ENCODE assay signal across 21 cellular contexts in the genomic region with DNA sequence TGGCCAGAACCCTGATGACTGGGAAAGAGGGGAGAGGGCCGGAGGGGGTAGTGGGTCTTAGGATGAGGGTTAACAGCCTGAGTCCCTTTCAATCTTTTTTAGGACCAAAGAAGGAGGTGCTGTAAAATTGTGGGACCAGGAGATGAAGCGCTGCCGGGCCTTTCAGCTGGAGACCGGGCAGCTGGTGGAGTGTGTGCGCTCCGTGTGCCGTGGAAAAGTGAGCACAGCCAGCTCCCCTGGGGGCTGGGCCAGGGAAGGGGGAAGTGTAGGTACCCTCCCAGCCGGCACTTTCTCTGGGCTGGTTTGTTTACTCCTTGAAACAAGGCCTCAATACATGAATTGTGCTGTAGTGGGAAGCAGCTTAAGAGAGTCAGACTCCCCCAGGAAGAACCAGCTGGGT.
"Had no signal": no experiment of that assay in that cellular context is flagged by ENCODE, and none has a peak within 500 bp of the region (broad histone marks: within the 10 kb centered on the region; RNA-seq: fewer than 3 reads in every experiment).

No MANE protein-coding gene starts in this region.

- ATAC-seq: gastroesophageal sphincter; left lobe of liver; naive thymus-derived CD4-positive, alpha-beta T cell; psoas muscle; right lobe of liver; stimulated activated memory B cell treated with anti-CD40 and anti-IgM and Interleukin-4, amounts not matched to agents 10 μg/mL and 1 μg/mL and 100 μg/mL, for 72 hours had no signal

- H3K9me3 Mint-ChIP-seq: nephron progenitor cell; stimulated activated memory B cell treated with anti-CD40 and anti-IgM and Interleukin-4, amounts not matched to agents 10 μg/mL and 1 μg/mL and 100 μg/mL, for 72 hours; stimulated activated naive CD8-positive, alpha-beta T cell treated with anti-CD3 and anti-CD28 coated beads, Interleukin-15, Interleukin-2, amounts not matched to agents 100 ng/mL and 50 ng/mL, for 24 hours had no signal

- DNase-seq: dermis blood vessel endothelial cell; esophagus squamous epithelium; foreskin fibroblast; glutamatergic neuron; islet precursor cell; mammary epithelial cell; naive thymus-derived CD4-positive, alpha-beta T cell; nephron progenitor cell; psoas muscle; retina; right lobe of liver; stimulated activated CD4-positive, alpha-beta T cell treated with anti-CD3 and anti-CD28 coated beads, Interleukin-15, amount 100 ng/mL, for 24 hours; stimulated activated CD4-positive, alpha-beta T cell treated with anti-CD3 and anti-CD28 coated beads, Interleukin-1b, Interleukin-23, amount 100 ng/mL, for 48 hours; stimulated activated CD4-positive, alpha-beta T cell treated with anti-CD3 and anti-CD28 coated beads, Interleukin-4, amount 100 ng/mL, for 24 hours; trophoblast cell had no signal

- H3K36me3 ChIP-seq: esophagus squamous epithelium, gastroesophageal sphincter, right lobe of liver, thoracic aorta had no signal

- H3K4me1 ChIP-seq: parathyroid adenoma, right lobe of liver had no signal

- H3K27me3 ChIP-seq: esophagus squamous epithelium, gastroesophageal sphincter, right lobe of liver had no signal

- H3K4me3 ChIP-seq: esophagus squamous epithelium, gastroesophageal sphincter, psoas muscle, right lobe of liver, thoracic aorta had no signal

- H3K9me3 ChIP-seq: esophagus squamous epithelium, gastroesophageal sphincter, psoas muscle, right lobe of liver, thoracic aorta had no signal

- H3K27me3 Mint-ChIP-seq: naive thymus-derived CD4-positive, alpha-beta T cell; stimulated activated memory B cell treated with anti-CD40 and anti-IgM and Interleukin-4, amounts not matched to agents 10 μg/mL and 1 μg/mL and 100 μg/mL, for 72 hours; stimulated activated naive CD8-positive, alpha-beta T cell treated with anti-CD3 and anti-CD28 coated beads, Interleukin-15, Interleukin-2, amounts not matched to agents 100 ng/mL and 50 ng/mL, for 24 hours had no signal

- H3K27ac ChIP-seq: gastroesophageal sphincter, parathyroid adenoma, psoas muscle, right lobe of liver, thoracic aorta had no signal

- H3K27ac Mint-ChIP-seq: nephron progenitor cell; stimulated activated memory B cell treated with anti-CD40 and anti-IgM and Interleukin-4, amounts not matched to agents 10 μg/mL and 1 μg/mL and 100 μg/mL, for 72 hours; stimulated activated naive CD8-positive, alpha-beta T cell treated with anti-CD3 and anti-CD28 coated beads, Interleukin-15, Interleukin-2, amounts not matched to agents 100 ng/mL and 50 ng/mL, for 24 hours had no signal

- H3K4me3 Mint-ChIP-seq: naive thymus-derived CD4-positive, alpha-beta T cell; nephron progenitor cell; stimulated activated memory B cell treated with anti-CD40 and anti-IgM and Interleukin-4, amounts not matched to agents 10 μg/mL and 1 μg/mL and 100 μg/mL, for 72 hours; stimulated activated naive CD8-positive, alpha-beta T cell treated with anti-CD3 and anti-CD28 coated beads, Interleukin-15, Interleukin-2, amounts not matched to agents 100 ng/mL and 50 ng/mL, for 24 hours had no signal
